In genomic region chr9:134182554-134183219, GRCh38 we compare ENCODE assay signal across 16 cellular contexts. TPM values are rescaled to one million over a fixed set of nuclear protein-coding genes. Genes with fewer than 3 reads are reported as not detected.
DNase-seq lines count a peak whose midpoint lies in the region; ATAC-seq and TF ChIP-seq lines count a peak whose summit lies in the region.
"Had no signal": no experiment of that assay in that cellular context is flagged by ENCODE, and none has a peak within 500 bp of the region (broad histone marks: within the 10 kb centered on the region; RNA-seq: fewer than 3 reads in every experiment).

No MANE protein-coding gene starts in this region.

- H3K4me1 ChIP-seq in heart left ventricle, result peaks cover 0 to 12% (median 6%) of the 10 kb centered on the region in 12 donors
- H3K4me1 ChIP-seq in psoas muscle, result peaks cover 5% of the 10 kb centered on the region

- POLR2A ChIA-PET in activated CD4-positive, alpha-beta T cell treated with anti-CD3 and anti-CD28 coated beads for 36 hours (lab: Charles Lee), result no interaction called here
- POLR2A ChIA-PET in activated CD8-positive, alpha-beta T cell treated with anti-CD3 and anti-CD28 coated beads for 36 hours (lab: Charles Lee), result no interaction called here

- H3K4me1 Mint-ChIP-seq in activated CD4-positive, alpha-beta T cell treated with anti-CD3 and anti-CD28 coated beads for 36 hours, result peaks cover 28% of the 10 kb centered on the region
- peaks cover 31% of the 10 kb centered on the region for H3K4me1 Mint-ChIP-seq in activated CD8-positive, alpha-beta T cell treated with anti-CD3 and anti-CD28 coated beads for 36 hours (ENCODE audit: low read depth)
- no peaks in the 10 kb centered on the region for H3K4me1 Mint-ChIP-seq in mesothelial cell of epicardium

- no peak for TF ChIP-seq CTCF in activated CD8-positive, alpha-beta T cell treated with anti-CD3 and anti-CD28 coated beads for 36 hours (IDR thresholded peaks at IDR 0.05)
- no peak for TF ChIP-seq CTCF in heart left ventricle (IDR thresholded peaks at IDR 0.05)
- no peak for TF ChIP-seq CTCF in psoas muscle (IDR thresholded peaks at IDR 0.05)
- TF ChIP-seq CTCF in mesothelial cell of epicardium (IDR thresholded peaks at IDR 0.05; ENCODE audit: unreplicated experiment), result no peak

- H3K27ac ChIP-seq in heart left ventricle (no peak overlapping the region), psoas muscle (no peak overlapping the region)
- H3K27ac ChIP-seq: 22Rv1, esophagus muscularis mucosa, neutrophil had no signal

- no peak for ATAC-seq in activated CD4-positive, alpha-beta T cell treated with anti-CD3 and anti-CD28 coated beads for 36 hours
- ATAC-seq in activated CD8-positive, alpha-beta T cell treated with anti-CD3 and anti-CD28 coated beads for 36 hours, result peak; percentile 26
- ATAC-seq in heart left ventricle, result peak in 3 of 4 donors; percentile 32 to 82 (median 38)
- peak in 3 of 4 donors; percentile 56 to 61 (median 57) for ATAC-seq in psoas muscle
- no peak for ATAC-seq in GM21390 (IDR thresholded peaks at IDR 0.05; ENCODE audit: unreplicated experiment)

- no peaks in the 10 kb centered on the region for H3K27me3 Mint-ChIP-seq in activated CD4-positive, alpha-beta T cell treated with anti-CD3 and anti-CD28 coated beads for 36 hours
- H3K27me3 Mint-ChIP-seq in activated CD8-positive, alpha-beta T cell treated with anti-CD3 and anti-CD28 coated beads for 36 hours, result no peaks in the 10 kb centered on the region
- H3K27me3 Mint-ChIP-seq in mesothelial cell of epicardium (ENCODE audit: low read depth), result peaks cover 24% of the 10 kb centered on the region

- CTCF ChIA-PET in activated CD4-positive, alpha-beta T cell treated with anti-CD3 and anti-CD28 coated beads for 36 hours (lab: Charles Lee), result interaction anchor here (0.6 kb wide), 1 partner anchor 45 kb away, joined by 3 read pairs; no protein-coding TSS in a partner anchor
- CTCF ChIA-PET in activated CD8-positive, alpha-beta T cell treated with anti-CD3 and anti-CD28 coated beads for 36 hours (lab: Charles Lee), result no interaction called here

- no peak overlapping the region for H3K4me3 Mint-ChIP-seq in activated CD4-positive, alpha-beta T cell treated with anti-CD3 and anti-CD28 coated beads for 36 hours
- H3K4me3 Mint-ChIP-seq in activated CD8-positive, alpha-beta T cell treated with anti-CD3 and anti-CD28 coated beads for 36 hours, result peak overlapping the region; percentile 21
- H3K4me3 Mint-ChIP-seq in mesothelial cell of epicardium, result no peak overlapping the region

- WGBS in heart left ventricle, 4 donors, result 81 to 97% (median 95%) methylated on average over 4 of the region's 4 CpGs
- 95 to 97% (median 96%) methylated on average over 4 of the region's 4 CpGs for WGBS in psoas muscle, 3 donors

- H3K9me3 ChIP-seq in heart left ventricle (no peaks in the 10 kb centered on the region), psoas muscle (no peaks in the 10 kb centered on the region)
- H3K9me3 ChIP-seq: esophagus muscularis mucosa, neutrophil had no signal

- H3K36me3 ChIP-seq in heart left ventricle (no peaks in the 10 kb centered on the region), psoas muscle (ENCODE audit: insufficient read depth in 1 of 2, low read depth in 1 of 2) (no peaks in the 10 kb centered on the region)
- H3K36me3 ChIP-seq: esophagus muscularis mucosa, neutrophil had no signal

- DNase-seq in activated CD4-positive, alpha-beta T cell treated with anti-CD3 and anti-CD28 coated beads for 36 hours, result no peak
- DNase-seq in activated CD4-positive, alpha-beta T cell treated with anti-CD3 and anti-CD28 coated beads, Interleukin-2, amount 50 U/mL, for 4 hours, result no peak
- DNase-seq in activated CD8-positive, alpha-beta T cell treated with anti-CD3 and anti-CD28 coated beads for 36 hours, result no peak
- peak in 2 of 5 donors; percentile 7 to 23 for DNase-seq in heart left ventricle
- DNase-seq in psoas muscle, result peak in 1 of 2 donors; percentile 1
- DNase-seq in NCI-H2107 (lab: John Stamatoyannopoulos, UW), result no peak
- DNase-seq in mesothelial cell of epicardium (ENCODE audit: low spot score in 2 of 2, unreplicated experiment in 2 of 2), result no peak
- DNase-seq: activated CD8-positive, alpha-beta memory T cell treated with anti-CD3 and anti-CD28 coated beads for 24 hours; DND-41; NCI-H1417; NCI-H82; stimulated activated naive CD4-positive, alpha-beta T cell treated with Interleukin-2 at 50 U/mL for 16 hours had no signal

- no peak for TF ChIP-seq POLR2A in heart left ventricle (IDR thresholded peaks at IDR 0.05)

- H3K27me3 ChIP-seq in heart left ventricle, result peaks cover 0 to 6% (median 1%) of the 10 kb centered on the region in 9 donors
- H3K27me3 ChIP-seq in psoas muscle (ENCODE audit: insufficient read depth in 3 of 3, low read length in 2 of 3), result no peaks in the 10 kb centered on the region

- no peaks in the 10 kb centered on the region for H3K36me3 Mint-ChIP-seq in activated CD4-positive, alpha-beta T cell treated with anti-CD3 and anti-CD28 coated beads for 36 hours (ENCODE audit: low read depth)
- H3K36me3 Mint-ChIP-seq in activated CD8-positive, alpha-beta T cell treated with anti-CD3 and anti-CD28 coated beads for 36 hours (ENCODE audit: low read depth), result no peaks in the 10 kb centered on the region
- no peaks in the 10 kb centered on the region for H3K36me3 Mint-ChIP-seq in mesothelial cell of epicardium

- H3K4me3 ChIP-seq in heart left ventricle (no peak overlapping the region), psoas muscle (no peak overlapping the region)
- H3K4me3 ChIP-seq: esophagus muscularis mucosa had no signal

- peaks cover 4% of the 10 kb centered on the region for H3K9me3 Mint-ChIP-seq in activated CD4-positive, alpha-beta T cell treated with anti-CD3 and anti-CD28 coated beads for 36 hours (ENCODE audit: low read depth)
- peaks cover 6% of the 10 kb centered on the region for H3K9me3 Mint-ChIP-seq in activated CD8-positive, alpha-beta T cell treated with anti-CD3 and anti-CD28 coated beads for 36 hours
- no peaks in the 10 kb centered on the region for H3K9me3 Mint-ChIP-seq in mesothelial cell of epicardium

- H3K27ac Mint-ChIP-seq in activated CD4-positive, alpha-beta T cell treated with anti-CD3 and anti-CD28 coated beads for 36 hours, result peak overlapping the region; percentile 22
- H3K27ac Mint-ChIP-seq in activated CD8-positive, alpha-beta T cell treated with anti-CD3 and anti-CD28 coated beads for 36 hours, result peak overlapping the region; percentile 21
- H3K27ac Mint-ChIP-seq in mesothelial cell of epicardium, result no peak overlapping the region

- intact Hi-C loops in activated CD4-positive, alpha-beta T cell treated with anti-CD3 and anti-CD28 coated beads for 36 hours (cut with DNase I, micrococcal nuclease), result no loop called here
- intact Hi-C loops in activated CD8-positive, alpha-beta T cell treated with anti-CD3 and anti-CD28 coated beads for 36 hours (cut with micrococcal nuclease), result no loop called here
- intact Hi-C loops in heart left ventricle (cut with DNase I) (no loop called here), psoas muscle (cut with DNase I) (no loop called here)

RNA-seq across cellular contexts. Expression of gene RNU6ATAC, which starts 18.3 kb away (rescaled TPM):
- 10 to 100 TPM in 1 of 2 experiments, not detected in 1; 45.7 TPM for total RNA-seq in activated CD4-positive, alpha-beta T cell treated with anti-CD3 and anti-CD28 coated beads for 36 hours
- 10 to 100 TPM; 17.5 to 26.8 TPM for total RNA-seq in activated CD8-positive, alpha-beta T cell treated with anti-CD3 and anti-CD28 coated beads for 36 hours
- 100 to 1,000 TPM in 1 of 9 donors, 10 to 100 TPM in 5, not detected in 3; 17.3 to 178 (median 80.1) TPM for total RNA-seq in heart left ventricle
- not detected for polyA plus RNA-seq in heart left ventricle
- 100 to 1,000 TPM in 2 of 4 donors, 10 to 100 TPM in 2; 13.1 to 120 (median 74.0) TPM for total RNA-seq in psoas muscle
- not detected for polyA plus RNA-seq in psoas muscle
- total RNA-seq in mesothelial cell of epicardium, result 61.4 to 122 TPM (median 69.3 TPM) in 3 replicates

RNA-seq across cellular contexts. Expression of gene WDR5, which starts 46.8 kb away (rescaled TPM):
- total RNA-seq in activated CD4-positive, alpha-beta T cell treated with anti-CD3 and anti-CD28 coated beads for 36 hours, result 10 to 100 TPM; 51.4 to 59.2 TPM
- total RNA-seq in activated CD8-positive, alpha-beta T cell treated with anti-CD3 and anti-CD28 coated beads for 36 hours, result 10 to 100 TPM; 50.9 to 53.3 TPM
- total RNA-seq in heart left ventricle (10 to 100 TPM; 13.1 to 23.8 (median 17.2) TPM), psoas muscle (10 to 100 TPM; 21.4 to 34.1 (median 29.6) TPM), mesothelial cell of epicardium (42.3 to 43.5 TPM (median 42.5 TPM) in 3 replicates)
- polyA plus RNA-seq in heart left ventricle (10 to 100 TPM; 12.9 to 24.7 TPM), psoas muscle (10 to 100 TPM; 23.2 to 52.0 (median 49.5) TPM)

Comparison
In these comparisons a context has a peak if more than half of its experiments do, and no peak if none do; other contexts are left out.
1. ATAC-seq: peak in activated CD8-positive, alpha-beta T cell treated with anti-CD3 and anti-CD28 coated beads for 36 hours (single experiment), heart left ventricle (3 of 4) and psoas muscle (3 of 4); none in activated CD4-positive, alpha-beta T cell treated with anti-CD3 and anti-CD28 coated beads for 36 hours (single experiment) and GM21390 (single experiment).